20 cellular contexts compared by ENCODE assay signal in the genomic region with DNA sequence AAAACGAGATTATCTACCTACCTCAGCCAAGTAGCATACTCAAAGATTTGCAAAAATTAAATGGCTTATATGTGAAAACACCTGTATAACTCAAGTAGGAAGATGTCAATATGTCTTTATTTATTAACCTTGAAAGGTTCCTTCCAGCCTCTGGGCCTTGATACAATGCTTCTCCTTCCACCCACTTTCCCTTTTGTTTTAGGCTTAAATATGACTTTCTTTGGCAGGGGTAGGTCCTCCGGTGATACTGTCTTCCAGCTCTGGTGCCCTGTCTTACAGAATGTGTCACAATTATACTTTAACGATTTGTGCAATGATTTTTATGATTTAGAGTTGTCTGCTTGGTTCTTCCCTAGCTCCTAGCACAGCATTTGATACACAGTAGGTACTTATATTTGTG. TPM values are rescaled to one million over a fixed set of nuclear protein-coding genes. Genes with fewer than 3 reads are reported as not detected.
A peak's percentile ranks its signal among the peaks of the same experiment; 100 is the strongest.
DNase-seq lines count a peak whose midpoint lies in the region; ATAC-seq lines count a peak whose summit lies in the region.
"Had no signal": no experiment of that assay in that cellular context is flagged by ENCODE, and none has a peak within 500 bp of the region (broad histone marks: within the 10 kb centered on the region; RNA-seq: fewer than 3 reads in every experiment).

No MANE protein-coding gene starts in this region.

- intact Hi-C loops in activated naive CD4-positive, alpha-beta T cell treated with anti-CD3 and anti-CD28 coated beads for 36 hours (cut with micrococcal nuclease) = loop anchor here (1.0 to 10.0 kb wide), 7 partner anchors 18 to 1343 kb away; a partner anchor contains a TSS
- intact Hi-C loops in activated CD4-positive, alpha-beta memory T cell treated with anti-CD3 and anti-CD28 coated beads for 36 hours (cut with micrococcal nuclease) = loop anchor here (1.0 to 5.0 kb wide), 3 partner anchors 249 to 1346 kb away; a partner anchor contains a TSS

- peak overlapping the region; percentile 70 for H3K4me3 Mint-ChIP-seq in activated naive CD4-positive, alpha-beta T cell treated with anti-CD3 and anti-CD28 coated beads for 36 hours
- H3K4me3 Mint-ChIP-seq in activated CD4-positive, alpha-beta memory T cell treated with anti-CD3 and anti-CD28 coated beads for 36 hours = peak overlapping the region; percentile 76
- peak overlapping the region; percentile 64 to 69 for H3K4me3 Mint-ChIP-seq in effector memory CD8-positive, alpha-beta T cell
- H3K4me3 Mint-ChIP-seq in stimulated activated naive CD8-positive, alpha-beta T cell treated with anti-CD3 and anti-CD28 coated beads, Interleukin-15, amount 100 ng/mL, for 72 hours = peak overlapping the region; percentile 81 to 82
- H3K4me3 Mint-ChIP-seq: activated naive CD8-positive, alpha-beta T cell had no signal

- no peaks in the 10 kb centered on the region for H3K27me3 Mint-ChIP-seq in activated naive CD4-positive, alpha-beta T cell treated with anti-CD3 and anti-CD28 coated beads for 36 hours (ENCODE audit: low read depth)
- H3K27me3 Mint-ChIP-seq in activated CD4-positive, alpha-beta memory T cell treated with anti-CD3 and anti-CD28 coated beads for 36 hours = no peaks in the 10 kb centered on the region
- no peaks in the 10 kb centered on the region for H3K27me3 Mint-ChIP-seq in effector memory CD8-positive, alpha-beta T cell
- H3K27me3 Mint-ChIP-seq in stimulated activated naive CD8-positive, alpha-beta T cell treated with anti-CD3 and anti-CD28 coated beads, Interleukin-15, amount 100 ng/mL, for 72 hours = no peaks in the 10 kb centered on the region
- H3K27me3 Mint-ChIP-seq: activated naive CD8-positive, alpha-beta T cell; progenitor cell of endocrine pancreas had no signal

- POLR2A ChIA-PET in activated CD4-positive, alpha-beta memory T cell treated with anti-CD3 and anti-CD28 coated beads for 36 hours (lab: Charles Lee) = no interaction called here

- H3K36me3 Mint-ChIP-seq in activated naive CD4-positive, alpha-beta T cell treated with anti-CD3 and anti-CD28 coated beads for 36 hours (ENCODE audit: low read depth) = peaks cover 15% of the 10 kb centered on the region
- H3K36me3 Mint-ChIP-seq in activated CD4-positive, alpha-beta memory T cell treated with anti-CD3 and anti-CD28 coated beads for 36 hours = peaks cover 22% of the 10 kb centered on the region
- peaks cover 4% of the 10 kb centered on the region for H3K36me3 Mint-ChIP-seq in effector memory CD8-positive, alpha-beta T cell (ENCODE audit: insufficient read depth)

- H3K27ac Mint-ChIP-seq in activated naive CD4-positive, alpha-beta T cell treated with anti-CD3 and anti-CD28 coated beads for 36 hours = no peak overlapping the region
- no peak overlapping the region for H3K27ac Mint-ChIP-seq in activated CD4-positive, alpha-beta memory T cell treated with anti-CD3 and anti-CD28 coated beads for 36 hours
- H3K27ac Mint-ChIP-seq in effector memory CD8-positive, alpha-beta T cell = peak overlapping the region in 1 of 2 donors; percentile 95
- H3K27ac Mint-ChIP-seq in stimulated activated naive CD8-positive, alpha-beta T cell treated with anti-CD3 and anti-CD28 coated beads, Interleukin-15, amount 100 ng/mL, for 72 hours = peak overlapping the region; percentile 93 to 97
- H3K27ac Mint-ChIP-seq: activated naive CD8-positive, alpha-beta T cell; progenitor cell of endocrine pancreas had no signal

- no peak for ATAC-seq in effector memory CD8-positive, alpha-beta T cell (replicated peaks)
- no peak for ATAC-seq in stimulated activated naive CD8-positive, alpha-beta T cell treated with anti-CD3 and anti-CD28 coated beads, Interleukin-15, amount 100 ng/mL, for 72 hours
- no peak for ATAC-seq in GM19351 (IDR thresholded peaks at IDR 0.05; ENCODE audit: unreplicated experiment)
- ATAC-seq: body of pancreas had no signal

- no peaks in the 10 kb centered on the region for H3K9me3 Mint-ChIP-seq in activated naive CD4-positive, alpha-beta T cell treated with anti-CD3 and anti-CD28 coated beads for 36 hours
- H3K9me3 Mint-ChIP-seq in activated CD4-positive, alpha-beta memory T cell treated with anti-CD3 and anti-CD28 coated beads for 36 hours = no peaks in the 10 kb centered on the region
- no peaks in the 10 kb centered on the region for H3K9me3 Mint-ChIP-seq in effector memory CD8-positive, alpha-beta T cell
- H3K9me3 Mint-ChIP-seq in stimulated activated naive CD8-positive, alpha-beta T cell treated with anti-CD3 and anti-CD28 coated beads, Interleukin-15, amount 100 ng/mL, for 72 hours = no peaks in the 10 kb centered on the region

- CTCF ChIA-PET in activated naive CD4-positive, alpha-beta T cell treated with anti-CD3 and anti-CD28 coated beads for 36 hours (lab: Charles Lee) = interaction anchor here (1.2 to 1.8 kb wide), 3 partner anchors 28 to 672 kb away, joined by 3 to 6 read pairs (median 5); no protein-coding TSS in a partner anchor
- CTCF ChIA-PET in activated CD4-positive, alpha-beta memory T cell treated with anti-CD3 and anti-CD28 coated beads for 36 hours (lab: Charles Lee) = interaction anchor here (1.5 to 5.2 kb wide), 5 partner anchors 25 to 410 kb away, joined by 4 to 32 read pairs (median 6); a partner anchor contains a TSS

- no peak for DNase-seq in activated naive CD4-positive, alpha-beta T cell treated with anti-CD3 and anti-CD28 coated beads for 36 hours
- DNase-seq in activated naive CD4-positive, alpha-beta T cell treated with anti-CD3 and anti-CD28 coated beads, Interleukin-2, amount 50 U/mL, for 16 hours = no peak
- DNase-seq in activated CD4-positive, alpha-beta memory T cell treated with anti-CD3 and anti-CD28 coated beads for 36 hours = no peak
- DNase-seq in effector memory CD8-positive, alpha-beta T cell = no peak
- no peak for DNase-seq in stimulated activated naive CD8-positive, alpha-beta T cell treated with anti-CD3 and anti-CD28 coated beads, Interleukin-15, amount 100 ng/mL, for 72 hours
- no peak for DNase-seq in NCI-H524 treated with DMSO at 0.1 percent for 48 hours (lab: John Stamatoyannopoulos, UW)
- no peak for DNase-seq in SW 1271 (lab: John Stamatoyannopoulos, UW)
- DNase-seq: body of pancreas; cortex of kidney; DMS79; foreskin melanocyte; MV-4-11; NCI-H1694 treated with DMSO at 0.1 percent for 48 hours; NCI-H82; PC-9; stimulated activated CD4-positive, alpha-beta T cell treated with anti-CD3 and anti-CD28 coated beads, Interleukin-2, amount 100 ng/mL, for 48 hours; substantia nigra had no signal

- peaks cover 55% of the 10 kb centered on the region for H3K4me1 Mint-ChIP-seq in activated naive CD4-positive, alpha-beta T cell treated with anti-CD3 and anti-CD28 coated beads for 36 hours (ENCODE audit: low read depth)
- peaks cover 63% of the 10 kb centered on the region for H3K4me1 Mint-ChIP-seq in activated CD4-positive, alpha-beta memory T cell treated with anti-CD3 and anti-CD28 coated beads for 36 hours (ENCODE audit: low read depth)
- peaks cover 26 to 38% of the 10 kb centered on the region in 2 donors for H3K4me1 Mint-ChIP-seq in effector memory CD8-positive, alpha-beta T cell (ENCODE audit: low read depth in 2 of 2)
- H3K4me1 Mint-ChIP-seq in stimulated activated naive CD8-positive, alpha-beta T cell treated with anti-CD3 and anti-CD28 coated beads, Interleukin-15, amount 100 ng/mL, for 72 hours = peaks cover 65% of the 10 kb centered on the region

RNA-seq across cellular contexts. Expression of a gene that starts 4.1 kb away (rescaled TPM):
- total RNA-seq in activated naive CD4-positive, alpha-beta T cell treated with anti-CD3 and anti-CD28 coated beads for 36 hours = 10 to 100 TPM; 36.8 to 37.1 TPM
- total RNA-seq in activated CD4-positive, alpha-beta memory T cell treated with anti-CD3 and anti-CD28 coated beads for 36 hours = 10 to 100 TPM; 31.6 to 37.0 TPM

RNA-seq across cellular contexts. Expression of a gene that starts 4.5 kb away (rescaled TPM):
- total RNA-seq in activated naive CD4-positive, alpha-beta T cell treated with anti-CD3 and anti-CD28 coated beads for 36 hours = 10 to 100 TPM; 15.6 to 16.8 TPM
- total RNA-seq in activated CD4-positive, alpha-beta memory T cell treated with anti-CD3 and anti-CD28 coated beads for 36 hours = 10 to 100 TPM; 19.6 to 21.3 TPM

Comparison
In these comparisons a context has a peak if more than half of its experiments do, and no peak if none do; other contexts are left out.
1. H3K27ac Mint-ChIP-seq: peak in stimulated activated naive CD8-positive, alpha-beta T cell treated with anti-CD3 and anti-CD28 coated beads, Interleukin-15, amount 100 ng/mL, for 72 hours (2 of 2); none in activated naive CD4-positive, alpha-beta T cell treated with anti-CD3 and anti-CD28 coated beads for 36 hours (single experiment) and activated CD4-positive, alpha-beta memory T cell treated with anti-CD3 and anti-CD28 coated beads for 36 hours (single experiment).
2. Peak in every context shown above with its lines, with median percentiles within 50 percentile points of each other: H3K4me3 Mint-ChIP-seq.